8 cellular contexts compared by ENCODE assay signal in genomic region chr11:10858505-10859360, GRCh38. TPM values are rescaled to one million over a fixed set of nuclear protein-coding genes. Genes with fewer than 3 reads are reported as not detected.
DNase-seq lines count a peak whose midpoint lies in the region; ATAC-seq lines count a peak whose summit lies in the region.

No MANE protein-coding gene starts in this region.

- peak; percentile 47 for DNase-seq in activated CD8-positive, alpha-beta memory T cell treated with anti-CD3 and anti-CD28 coated beads, Interleukin-2, amount 50 U/mL, for 4 hours
- DNase-seq in activated CD8-positive, alpha-beta memory T cell treated with anti-CD3 and anti-CD28 coated beads for 24 hours, result no peak
- DNase-seq in NCI-H2227 treated with DMSO at 0.1 percent for 48 hours (lab: John Stamatoyannopoulos, UW) (peak; percentile 54), activated T-cell treated with anti-CD3 and anti-CD28 coated beads for 4 hours (peak; percentile 20)

- H3K4me3 ChIP-seq in mucosa of stomach (ENCODE audit: low read length) (peak overlapping the region; percentile 98), stomach smooth muscle (ENCODE audit: low read length in 2 of 2) (peak overlapping the region; percentile 95 to 97)

- peak; percentile 32 for ATAC-seq in HG02943 (IDR thresholded peaks at IDR 0.05; ENCODE audit: low read depth, unreplicated experiment)
- ATAC-seq in esophagus mucosa, result peak; percentile 41

- H3K36me3 ChIP-seq in mucosa of stomach (ENCODE audit: control insufficient read depth, insufficient read depth, low read length) (no peaks in the 10 kb centered on the region), stomach smooth muscle (ENCODE audit: control insufficient read depth in 2 of 2, insufficient read depth in 2 of 2, low read length in 2 of 2) (peaks cover 10 to 15% of the 10 kb centered on the region in 2 donors)

- H3K9me3 ChIP-seq in mucosa of stomach (ENCODE audit: control insufficient read depth, low read length) (no peaks in the 10 kb centered on the region), stomach smooth muscle (ENCODE audit: control insufficient read depth in 2 of 2, low read length in 2 of 2) (no peaks in the 10 kb centered on the region)

- H3K27me3 ChIP-seq in mucosa of stomach (ENCODE audit: control insufficient read depth, insufficient read depth, low read length), result no peaks in the 10 kb centered on the region
- no peaks in the 10 kb centered on the region for H3K27me3 ChIP-seq in stomach smooth muscle (ENCODE audit: control insufficient read depth in 1 of 2, insufficient read depth in 2 of 2, low read length in 2 of 2)

- peak overlapping the region; percentile 98 for H3K27ac ChIP-seq in stomach smooth muscle (ENCODE audit: low read length)

- H3K9ac ChIP-seq in mucosa of stomach (ENCODE audit: low read length), result peak overlapping the region; percentile 98
- H3K9ac ChIP-seq in stomach smooth muscle (ENCODE audit: low read length in 2 of 2), result peak overlapping the region; percentile 97 to 99

- H3K4me1 ChIP-seq in mucosa of stomach (ENCODE audit: control insufficient read depth, insufficient read depth, low read length) (peaks cover 10% of the 10 kb centered on the region), stomach smooth muscle (ENCODE audit: control insufficient read depth, insufficient read depth, low read length) (peaks cover 13% of the 10 kb centered on the region)

RNA-seq across cellular contexts. Expression of gene ZBED5, which starts 0.9 kb away (rescaled TPM):
- total RNA-seq in esophagus mucosa, result 16.5 TPM

RNA-seq across cellular contexts. Expression of gene EIF4G2, which starts 50.0 kb away (rescaled TPM):
- 1,012 TPM for total RNA-seq in esophagus mucosa
